Comparison of ENCODE assay signal across 13 cellular contexts in the genomic region with DNA sequence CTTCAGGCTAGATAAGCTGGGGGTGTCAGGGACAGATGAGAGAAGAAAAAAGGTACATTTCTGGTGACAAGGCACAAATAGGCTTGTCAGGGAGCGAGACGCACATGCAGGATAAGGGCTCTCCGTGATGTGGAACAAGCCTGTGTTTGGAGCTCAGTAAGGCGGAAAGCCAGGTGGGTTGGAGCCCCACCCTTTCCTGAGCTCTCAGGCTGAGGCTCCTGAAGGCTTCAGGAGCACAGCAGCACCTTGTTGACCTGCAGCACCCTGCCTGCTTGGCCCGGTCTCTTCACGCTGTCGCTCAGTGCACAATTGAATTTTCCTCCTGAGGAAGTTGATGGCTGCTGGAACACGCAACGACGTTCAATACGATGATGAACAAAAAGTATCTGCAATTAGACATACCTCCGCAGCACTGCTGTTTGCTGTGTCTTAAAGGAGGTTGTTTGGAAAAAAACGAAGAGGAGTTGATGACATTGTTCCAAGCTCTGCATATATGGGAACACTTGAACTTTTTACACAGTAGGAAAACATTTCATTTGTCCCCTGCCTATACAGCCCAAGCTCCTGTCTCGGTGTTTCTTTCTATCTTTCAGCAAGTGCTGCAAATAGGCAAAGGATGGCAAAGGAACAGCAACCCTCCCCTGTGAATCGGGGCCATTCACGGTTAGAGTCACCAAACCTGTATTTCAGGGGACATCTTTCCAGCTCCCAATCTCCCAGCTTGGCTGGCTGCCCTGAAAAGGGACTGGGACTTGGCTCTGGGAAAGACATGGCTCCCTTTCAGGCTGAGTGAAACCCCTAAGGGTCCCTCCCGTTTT. TPM values are rescaled to one million over a fixed set of nuclear protein-coding genes. Genes with fewer than 3 reads are reported as not detected.
A peak's percentile ranks its signal among the peaks of the same experiment; 100 is the strongest.
DNase-seq lines count a peak whose midpoint lies in the region; ATAC-seq, FAIRE-seq and TF ChIP-seq lines count a peak whose summit lies in the region.
"Had no signal": no experiment of that assay in that cellular context is flagged by ENCODE, and none has a peak within 500 bp of the region (broad histone marks: within the 10 kb centered on the region; RNA-seq: fewer than 3 reads in every experiment).

No MANE protein-coding gene starts in this region.

- no peak for FAIRE-seq in A549 (lab: Jason Lieb, UNC)

- ATAC-seq in A549: no peak
- ATAC-seq in HG03571 (IDR thresholded peaks at IDR 0.05; ENCODE audit: unreplicated experiment): no peak
- no peak for ATAC-seq in GM18907 (IDR thresholded peaks at IDR 0.05; ENCODE audit: unreplicated experiment)

- H3K9ac ChIP-seq in HUES64 (ENCODE audit: low read depth, low read length): peak overlapping the region; percentile 50; the same call in 1 of the 2 replicates

- H3K9me3 Mint-ChIP-seq in mesothelial cell of epicardium: no peaks in the 10 kb centered on the region

- H3K36me3 ChIP-seq in HUES64 (ENCODE audit: insufficient read depth, low read length): no peaks in the 10 kb centered on the region
- H3K36me3 ChIP-seq in breast epithelium: no peaks in the 10 kb centered on the region

- 91% methylated on average over 17 of the region's 17 CpGs for WGBS in A549 (ENCODE audit: missing lambda C conversion rate)
- 65% methylated on average over 17 of the region's 17 CpGs for WGBS in HUES64

- H3K27me3 Mint-ChIP-seq in mesothelial cell of epicardium (ENCODE audit: low read depth): peaks cover 43% of the 10 kb centered on the region

- no peaks in the 10 kb centered on the region for H3K36me3 Mint-ChIP-seq in mesothelial cell of epicardium

- H3K27ac ChIP-seq in A549 (peak overlapping the region in 1 of 2 experiments; percentile 81; a peak in 3 of 6 replicates), HUES64 (ENCODE audit: low read depth, low read length) (peak overlapping the region; percentile 64), breast epithelium (peak overlapping the region; percentile 86 to 92)

- H3K9me3 ChIP-seq in A549: no peaks in the 10 kb centered on the region
- no peaks in the 10 kb centered on the region for H3K9me3 ChIP-seq in HUES64 (ENCODE audit: insufficient read depth, low read depth, low read length)
- no peaks in the 10 kb centered on the region for H3K9me3 ChIP-seq in breast epithelium

- TF ChIP-seq POLR2A in A549 (IDR thresholded peaks at IDR 0.05; ENCODE audit: low read length) (no peak), breast epithelium (IDR thresholded peaks at IDR 0.05) (no peak)

- POLR2A ChIA-PET in A549 (lab: Yijun Ruan, JAX): no interaction called here

- CTCF ChIA-PET in A549 (lab: Yijun Ruan, JAX): no interaction called here

- H3K4me3 ChIP-seq in A549: no peak overlapping the region
- peak overlapping the region; percentile 33 for H3K4me3 ChIP-seq in HUES64 (ENCODE audit: low read length)
- H3K4me3 ChIP-seq in breast epithelium: peak overlapping the region in 2 of 3 donors; percentile 47 to 57

- TF ChIP-seq CTCF in A549 (IDR thresholded peaks at IDR 0.05) (no peak), breast epithelium (IDR thresholded peaks at IDR 0.05) (no peak), mesothelial cell of epicardium (IDR thresholded peaks at IDR 0.05; ENCODE audit: unreplicated experiment) (no peak)

- H3K4me3 Mint-ChIP-seq in mesothelial cell of epicardium: no peak overlapping the region

- H3K4me1 ChIP-seq in A549 (peaks cover 18% of the 10 kb centered on the region), HUES64 (ENCODE audit: insufficient read depth, low read length) (peaks cover 53% of the 10 kb centered on the region), breast epithelium (peaks cover 6 to 12% of the 10 kb centered on the region in 2 donors)

- no peaks in the 10 kb centered on the region for H3K27me3 ChIP-seq in HUES64 (ENCODE audit: insufficient read depth, low read length)
- H3K27me3 ChIP-seq in breast epithelium: no peaks in the 10 kb centered on the region

- DNase-seq in A549 (ENCODE audit: low read depth in 1 of 2, low spot score in 1 of 2) (no peak), breast epithelium (ENCODE audit: low spot score in 2 of 2) (peak; percentile 87 to 92), mesothelial cell of epicardium (ENCODE audit: low spot score in 2 of 2, unreplicated experiment in 2 of 2) (no peak), DMS114 treated with DMSO at 0.1 percent for 48 hours (lab: John Stamatoyannopoulos, UW; ENCODE audit: unreplicated experiment) (no peak), amygdala (lab: John Stamatoyannopoulos, UW) (no peak)
- DNase-seq: activated CD4-positive, alpha-beta T cell treated with anti-CD3 and anti-CD28 coated beads for 4 hours; activated effector memory CD4-positive, alpha-beta T cell treated with anti-CD3 and anti-CD28 coated beads, Interleukin-2, amount 50 U/mL, for 16 hours; cerebellar nuclear complex; kidney glomerular epithelial cell; NCI-H524 had no signal

- peak overlapping the region; percentile 6 for H3K27ac Mint-ChIP-seq in mesothelial cell of epicardium

- TF ChIP-seq RAD21 in A549 (conservative IDR thresholded peaks at IDR 0.05 in 1 of 2, IDR thresholded peaks at IDR 0.05 in 1 of 2): no peak

- TF ChIP-seq EP300 in A549 (IDR thresholded peaks at IDR 0.05): no peak

- H3K4me2 ChIP-seq in A549: 0 out of 3 replicates have a peak overlapping the region, but pooled peaks have one; percentile 64

- intact Hi-C loops in breast epithelium (cut with DNase I; ENCODE audit: low total_unique reads): no loop called here

- H3K4me1 Mint-ChIP-seq in mesothelial cell of epicardium: peaks cover 50% of the 10 kb centered on the region

TF ChIP-seq in A549, 52 proteins besides CTCF, POLR2A, EP300 and RAD21:
- no peak for TF ChIP-seq NR3C1 (IDR thresholded peaks at IDR 0.05)

RNA-seq across cellular contexts. Expression of gene SERP2, which starts 29.5 kb away (rescaled TPM):
- polyA plus RNA-seq in A549 (2011; rRNA removed) (not detected in 2 replicates), A549 (2017; fragmentation: RNase III; extraction: RNeasy Plus Mini Kit Qiagen cat#74134 plus additional on column Dnase treatment) (not detected in 3 replicates)
- not detected in 2 replicates for polyA plus RNA-seq in A549 (2012; cell fraction: cytosol; rRNA removed)
- polyA plus RNA-seq in A549 (2012; cell fraction: nucleus; rRNA removed): not detected in 2 replicates
- polyA minus RNA-seq in A549 (2011; rRNA and poly(A)+ RNA removed): not detected in 2 replicates
- polyA plus RNA-seq in HUES64 (2013, experiment 1 of 2): 5.2 TPM
- 5.2 TPM for polyA plus RNA-seq in HUES64 (2013, experiment 2 of 2)
- total RNA-seq in breast epithelium (1 to 10 TPM; 2.6 to 6.9 (median 6.4) TPM), mesothelial cell of epicardium (3.9 to 5.4 TPM (median 4.8 TPM) in 3 replicates)

Comparison
In these comparisons a context has a peak if more than half of its experiments do, and no peak if none do; other contexts are left out.
1. DNase-seq: peak in breast epithelium (2 of 2); none in A549 (0 of 2), mesothelial cell of epicardium (0 of 2), DMS114 treated with DMSO at 0.1 percent for 48 hours (single experiment) and amygdala (0 of 56).